29 cellular contexts compared by ENCODE assay signal in genomic region chr5:9382511-9382910, GRCh38.
"Had no signal": no experiment of that assay in that cellular context is flagged by ENCODE, and none has a peak within 500 bp of the region (broad histone marks: within the 10 kb centered on the region; RNA-seq: fewer than 3 reads in every experiment).

No MANE protein-coding gene starts in this region.

- FAIRE-seq: colon, endothelial cell of umbilical vein, kidney had no signal

- H3K27me3 ChIP-seq: dorsolateral prefrontal cortex, esophagus squamous epithelium, gastrocnemius medialis, heart right ventricle, hepatocyte, left lung had no signal

- H3K4me1 ChIP-seq: gastrocnemius medialis, left lung, lower lobe of right lung had no signal

- DNase-seq: dermis blood vessel endothelial cell; dorsolateral prefrontal cortex; effector CD4-positive, alpha-beta T cell; effector memory CD4-positive, alpha-beta T cell; erythroblast; esophagus squamous epithelium; foreskin fibroblast; foreskin melanocyte; gastrocnemius medialis; glutamatergic neuron; head of caudate nucleus; heart right ventricle; hypothalamus; immature natural killer cell; islet precursor cell; left cardiac atrium; left lung; left ventricle myocardium superior; lower lobe of right lung; mesenchymal stem cell; mucosa of descending colon; naive B cell had no signal

- H3K27ac ChIP-seq: coronary artery, dorsolateral prefrontal cortex, epithelial cell of prostate, esophagus squamous epithelium, gastrocnemius medialis, heart right ventricle, hepatocyte, left lung, lower lobe of right lung had no signal

- H3K4me2 ChIP-seq: hepatocyte had no signal

- H3K36me3 ChIP-seq: esophagus squamous epithelium, gastrocnemius medialis, left lung, lower lobe of right lung had no signal

- ATAC-seq: esophagus mucosa, gastrocnemius medialis, heart right ventricle, left cardiac atrium, left lung, left ventricle myocardium superior, lower lobe of right lung, mucosa of descending colon had no signal

- H3K79me2 ChIP-seq: hepatocyte had no signal

- H3K4me3 ChIP-seq: coronary artery, dorsolateral prefrontal cortex, esophagus squamous epithelium, gastrocnemius medialis, heart right ventricle, hepatocyte, left lung, lower lobe of right lung, mucosa of descending colon had no signal

- H2AFZ ChIP-seq: hepatocyte had no signal

- H3K9me3 ChIP-seq: esophagus squamous epithelium, gastrocnemius medialis, heart right ventricle, left lung, lower lobe of right lung, mucosa of descending colon had no signal
